ENCODE assay signal across 1 cellular context in genomic region chr11:59611570-59612565, GRCh38.
TF ChIP-seq lines count a peak whose summit lies in the region.

No MANE protein-coding gene starts in this region.

TF ChIP-seq in HepG2, 621 proteins besides CTCF, POLR2A, EP300 and RAD21 (continued from another document and continues in another):
- TF ChIP-seq ZNF574 (CRISPR knock-in tag; IDR thresholded peaks at IDR 0.05) (no peak), HNF4G (IDR thresholded peaks at IDR 0.05; ENCODE audit: borderline replicate concordance, low read depth, low read length) (peak; percentile 83), HNF4G (CRISPR knock-in tag; IDR thresholded peaks at IDR 0.05; ENCODE audit: borderline replicate concordance, low read depth) (peak; percentile 61; the same call in 1 of the 2 replicates), DPF2 (CRISPR knock-in tag; IDR thresholded peaks at IDR 0.05; ENCODE audit: borderline replicate concordance, low read depth) (no peak), HNF4A (CRISPR knock-in tag; IDR thresholded peaks at IDR 0.05) (peak; percentile 94), POLR2AphosphoS5 (IDR thresholded peaks at IDR 0.05; ENCODE audit: low read depth, low read length) (no peak), ZKSCAN5 (CRISPR knock-in tag; IDR thresholded peaks at IDR 0.05) (no peak), CCAR2 (optimal IDR thresholded peaks at IDR 0.05; ENCODE audit: low read depth, low read length) (no peak), UBTF (CRISPR knock-in tag; IDR thresholded peaks at IDR 0.05) (0 out of 2 replicates have a peak, but pooled peaks have one; percentile 22), RERE (CRISPR knock-in tag; IDR thresholded peaks at IDR 0.05; ENCODE audit: low read depth) (no peak), SYNCRIP (IDR thresholded peaks at IDR 0.05; ENCODE audit: insufficient read depth, low read depth, low read length) (no peak), MEIS2 (CRISPR knock-in tag; IDR thresholded peaks at IDR 0.05) (no peak), MTA1 (CRISPR knock-in tag; IDR thresholded peaks at IDR 0.05; ENCODE audit: borderline replicate concordance) (no peak), ZMYM4 (CRISPR knock-in tag; IDR thresholded peaks at IDR 0.05) (peak; percentile 49; the same call in 1 of the 2 replicates), EHMT2 (IDR thresholded peaks at IDR 0.05; ENCODE audit: borderline replicate concordance, low read depth, low read length) (peak; percentile 69; the same call in 1 of the 2 replicates), ZBTB33 (CRISPR knock-in tag; IDR thresholded peaks at IDR 0.05) (peak; percentile 54), E2F5 (CRISPR knock-in tag; conservative IDR thresholded peaks at IDR 0.05) (no peak), NFATC3 (CRISPR knock-in tag; IDR thresholded peaks at IDR 0.05) (no peak), ZNF644 (CRISPR knock-in tag; IDR thresholded peaks at IDR 0.05; ENCODE audit: low read depth) (peak; percentile 96), ATF1 (CRISPR knock-in tag; IDR thresholded peaks at IDR 0.05) (no peak), HDAC6 (IDR thresholded peaks at IDR 0.05; ENCODE audit: low read depth, low read length) (no peak), ZNF580 (CRISPR knock-in tag; IDR thresholded peaks at IDR 0.05; ENCODE audit: borderline replicate concordance, low read depth) (peak; percentile 32; the same call in 1 of the 2 replicates)
- TF ChIP-seq, protein P1, sequence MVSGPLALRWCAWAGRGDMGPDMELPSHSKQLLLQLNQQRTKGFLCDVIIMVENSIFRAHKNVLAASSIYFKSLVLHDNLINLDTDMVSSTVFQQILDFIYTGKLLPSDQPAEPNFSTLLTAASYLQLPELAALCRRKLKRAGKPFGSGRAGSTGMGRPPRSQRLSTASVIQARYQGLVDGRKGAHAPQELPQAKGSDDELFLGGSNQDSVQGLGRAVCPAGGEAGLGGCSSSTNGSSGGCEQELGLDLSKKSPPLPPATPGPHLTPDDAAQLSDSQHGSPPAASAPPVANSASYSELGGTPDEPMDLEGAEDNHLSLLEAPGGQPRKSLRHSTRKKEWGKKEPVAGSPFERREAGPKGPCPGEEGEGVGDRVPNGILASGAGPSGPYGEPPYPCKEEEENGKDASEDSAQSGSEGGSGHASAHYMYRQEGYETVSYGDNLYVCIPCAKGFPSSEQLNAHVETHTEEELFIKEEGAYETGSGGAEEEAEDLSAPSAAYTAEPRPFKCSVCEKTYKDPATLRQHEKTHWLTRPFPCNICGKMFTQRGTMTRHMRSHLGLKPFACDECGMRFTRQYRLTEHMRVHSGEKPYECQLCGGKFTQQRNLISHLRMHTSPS (CRISPR knock-in tag; IDR thresholded peaks at IDR 0.05; ENCODE audit: low read depth) = peak; percentile 43; the same call in 1 of the 2 replicates
- TF ChIP-seq, protein P2, sequence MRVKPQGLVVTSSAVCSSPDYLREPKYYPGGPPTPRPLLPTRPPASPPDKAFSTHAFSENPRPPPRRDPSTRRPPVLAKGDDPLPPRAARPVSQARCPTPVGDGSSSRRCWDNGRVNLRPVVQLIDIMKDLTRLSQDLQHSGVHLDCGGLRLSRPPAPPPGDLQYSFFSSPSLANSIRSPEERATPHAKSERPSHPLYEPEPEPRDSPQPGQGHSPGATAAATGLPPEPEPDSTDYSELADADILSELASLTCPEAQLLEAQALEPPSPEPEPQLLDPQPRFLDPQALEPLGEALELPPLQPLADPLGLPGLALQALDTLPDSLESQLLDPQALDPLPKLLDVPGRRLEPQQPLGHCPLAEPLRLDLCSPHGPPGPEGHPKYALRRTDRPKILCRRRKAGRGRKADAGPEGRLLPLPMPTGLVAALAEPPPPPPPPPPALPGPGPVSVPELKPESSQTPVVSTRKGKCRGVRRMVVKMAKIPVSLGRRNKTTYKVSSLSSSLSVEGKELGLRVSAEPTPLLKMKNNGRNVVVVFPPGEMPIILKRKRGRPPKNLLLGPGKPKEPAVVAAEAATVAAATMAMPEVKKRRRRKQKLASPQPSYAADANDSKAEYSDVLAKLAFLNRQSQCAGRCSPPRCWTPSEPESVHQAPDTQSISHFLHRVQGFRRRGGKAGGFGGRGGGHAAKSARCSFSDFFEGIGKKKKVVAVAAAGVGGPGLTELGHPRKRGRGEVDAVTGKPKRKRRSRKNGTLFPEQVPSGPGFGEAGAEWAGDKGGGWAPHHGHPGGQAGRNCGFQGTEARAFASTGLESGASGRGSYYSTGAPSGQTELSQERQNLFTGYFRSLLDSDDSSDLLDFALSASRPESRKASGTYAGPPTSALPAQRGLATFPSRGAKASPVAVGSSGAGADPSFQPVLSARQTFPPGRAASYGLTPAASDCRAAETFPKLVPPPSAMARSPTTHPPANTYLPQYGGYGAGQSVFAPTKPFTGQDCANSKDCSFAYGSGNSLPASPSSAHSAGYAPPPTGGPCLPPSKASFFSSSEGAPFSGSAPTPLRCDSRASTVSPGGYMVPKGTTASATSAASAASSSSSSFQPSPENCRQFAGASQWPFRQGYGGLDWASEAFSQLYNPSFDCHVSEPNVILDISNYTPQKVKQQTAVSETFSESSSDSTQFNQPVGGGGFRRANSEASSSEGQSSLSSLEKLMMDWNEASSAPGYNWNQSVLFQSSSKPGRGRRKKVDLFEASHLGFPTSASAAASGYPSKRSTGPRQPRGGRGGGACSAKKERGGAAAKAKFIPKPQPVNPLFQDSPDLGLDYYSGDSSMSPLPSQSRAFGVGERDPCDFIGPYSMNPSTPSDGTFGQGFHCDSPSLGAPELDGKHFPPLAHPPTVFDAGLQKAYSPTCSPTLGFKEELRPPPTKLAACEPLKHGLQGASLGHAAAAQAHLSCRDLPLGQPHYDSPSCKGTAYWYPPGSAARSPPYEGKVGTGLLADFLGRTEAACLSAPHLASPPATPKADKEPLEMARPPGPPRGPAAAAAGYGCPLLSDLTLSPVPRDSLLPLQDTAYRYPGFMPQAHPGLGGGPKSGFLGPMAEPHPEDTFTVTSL (CRISPR knock-in tag; IDR thresholded peaks at IDR 0.05; ENCODE audit: borderline replicate concordance) = no peak
- TF ChIP-seq, protein P3, sequence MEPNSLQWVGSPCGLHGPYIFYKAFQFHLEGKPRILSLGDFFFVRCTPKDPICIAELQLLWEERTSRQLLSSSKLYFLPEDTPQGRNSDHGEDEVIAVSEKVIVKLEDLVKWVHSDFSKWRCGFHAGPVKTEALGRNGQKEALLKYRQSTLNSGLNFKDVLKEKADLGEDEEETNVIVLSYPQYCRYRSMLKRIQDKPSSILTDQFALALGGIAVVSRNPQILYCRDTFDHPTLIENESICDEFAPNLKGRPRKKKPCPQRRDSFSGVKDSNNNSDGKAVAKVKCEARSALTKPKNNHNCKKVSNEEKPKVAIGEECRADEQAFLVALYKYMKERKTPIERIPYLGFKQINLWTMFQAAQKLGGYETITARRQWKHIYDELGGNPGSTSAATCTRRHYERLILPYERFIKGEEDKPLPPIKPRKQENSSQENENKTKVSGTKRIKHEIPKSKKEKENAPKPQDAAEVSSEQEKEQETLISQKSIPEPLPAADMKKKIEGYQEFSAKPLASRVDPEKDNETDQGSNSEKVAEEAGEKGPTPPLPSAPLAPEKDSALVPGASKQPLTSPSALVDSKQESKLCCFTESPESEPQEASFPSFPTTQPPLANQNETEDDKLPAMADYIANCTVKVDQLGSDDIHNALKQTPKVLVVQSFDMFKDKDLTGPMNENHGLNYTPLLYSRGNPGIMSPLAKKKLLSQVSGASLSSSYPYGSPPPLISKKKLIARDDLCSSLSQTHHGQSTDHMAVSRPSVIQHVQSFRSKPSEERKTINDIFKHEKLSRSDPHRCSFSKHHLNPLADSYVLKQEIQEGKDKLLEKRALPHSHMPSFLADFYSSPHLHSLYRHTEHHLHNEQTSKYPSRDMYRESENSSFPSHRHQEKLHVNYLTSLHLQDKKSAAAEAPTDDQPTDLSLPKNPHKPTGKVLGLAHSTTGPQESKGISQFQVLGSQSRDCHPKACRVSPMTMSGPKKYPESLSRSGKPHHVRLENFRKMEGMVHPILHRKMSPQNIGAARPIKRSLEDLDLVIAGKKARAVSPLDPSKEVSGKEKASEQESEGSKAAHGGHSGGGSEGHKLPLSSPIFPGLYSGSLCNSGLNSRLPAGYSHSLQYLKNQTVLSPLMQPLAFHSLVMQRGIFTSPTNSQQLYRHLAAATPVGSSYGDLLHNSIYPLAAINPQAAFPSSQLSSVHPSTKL (CRISPR knock-in tag; IDR thresholded peaks at IDR 0.05) = 0 out of 2 replicates have a peak, but pooled peaks have one; percentile 13
